In the genomic region with DNA sequence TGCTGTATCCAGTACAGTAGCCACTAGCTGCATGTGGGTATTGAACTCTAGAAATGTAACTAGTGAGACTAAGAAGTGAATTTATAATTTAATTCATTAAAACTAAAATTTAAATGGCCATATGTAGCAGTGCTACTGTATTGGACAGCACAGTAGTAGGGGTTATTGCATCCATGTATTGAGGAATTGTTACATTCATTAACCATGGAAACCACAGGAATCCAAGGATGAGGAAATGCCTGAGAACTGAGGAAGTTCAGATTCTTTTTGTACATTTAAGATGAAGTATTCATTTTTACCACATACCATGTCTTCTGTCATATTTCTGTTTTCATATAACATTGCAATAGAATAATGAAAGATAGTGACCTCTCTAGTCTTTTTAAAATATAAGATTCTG, we compare ENCODE assay signal across 7 cellular contexts. TPM values are rescaled to one million over a fixed set of nuclear protein-coding genes. Genes with fewer than 3 reads are reported as not detected.
A peak's percentile ranks its signal among the peaks of the same experiment; 100 is the strongest.
DNase-seq lines count a peak whose midpoint lies in the region; ATAC-seq, FAIRE-seq and TF ChIP-seq lines count a peak whose summit lies in the region.

No MANE protein-coding gene starts in this region.

- no TSS peak for BruUV-seq in OCI-LY7 (replicated peaks; lab: Mats Ljungman, UMichigan)

- H3K36me3 Mint-ChIP-seq in effector memory CD8-positive, alpha-beta T cell (ENCODE audit: insufficient read depth), result peaks cover 45% of the 10 kb centered on the region
- H3K36me3 Mint-ChIP-seq in osteocyte (ENCODE audit: unreplicated experiment), result peaks cover 24% of the 10 kb centered on the region

- no peak for ATAC-seq in effector memory CD8-positive, alpha-beta T cell (replicated peaks)
- no peak for ATAC-seq in HG03354 (IDR thresholded peaks at IDR 0.05; ENCODE audit: poor library complexity, severe bottlenecking, unreplicated experiment)

- H3K27me3 Mint-ChIP-seq in effector memory CD8-positive, alpha-beta T cell, result no peaks in the 10 kb centered on the region
- no peaks in the 10 kb centered on the region for H3K27me3 Mint-ChIP-seq in osteocyte (ENCODE audit: unreplicated experiment)

- peak overlapping the region; percentile 87 for H3K27ac ChIP-seq in OCI-LY7 (ENCODE audit: low read depth, low read length, poor library complexity, severe bottlenecking)
- no peak overlapping the region for H3K27ac ChIP-seq in small intestine (ENCODE audit: low read depth in 1 of 2, low read length in 1 of 2)

- TF ChIP-seq CTCF in GM12864 (IDR thresholded peaks at IDR 0.05; ENCODE audit: low read depth, low read length, missing control alignments) (no peak), OCI-LY7 (conservative IDR thresholded peaks at IDR 0.05; ENCODE audit: low read length) (no peak), osteocyte (IDR thresholded peaks at IDR 0.05) (no peak)

- H3K4me1 ChIP-seq in OCI-LY7 (ENCODE audit: insufficient read depth, low read length, poor library complexity, severe bottlenecking), result peaks cover 38% of the 10 kb centered on the region
- no peaks in the 10 kb centered on the region for H3K4me1 ChIP-seq in small intestine (ENCODE audit: control insufficient read depth in 2 of 2, insufficient read depth in 1 of 2, low read depth in 1 of 2, low read length in 1 of 2)

- no peak for DNase-seq in GM12864 (ENCODE audit: low read depth)
- no peak for DNase-seq in OCI-LY7 (ENCODE audit: low spot score)
- no peak for DNase-seq in effector memory CD8-positive, alpha-beta T cell
- DNase-seq in osteocyte (ENCODE audit: extremely low spot score, unreplicated experiment), result no peak
- no peak for DNase-seq in NCI-H187 (lab: John Stamatoyannopoulos, UW)
- no peak for DNase-seq in small intestine

- peaks cover 31 to 60% of the 10 kb centered on the region in 2 donors for H3K4me1 Mint-ChIP-seq in effector memory CD8-positive, alpha-beta T cell (ENCODE audit: low read depth in 2 of 2)
- peaks cover 42% of the 10 kb centered on the region for H3K4me1 Mint-ChIP-seq in osteocyte (ENCODE audit: unreplicated experiment)

- peak overlapping the region in 1 of 2 donors; percentile 66 for H3K27ac Mint-ChIP-seq in effector memory CD8-positive, alpha-beta T cell
- peak overlapping the region; percentile 98 for H3K27ac Mint-ChIP-seq in osteocyte (ENCODE audit: unreplicated experiment)

- POLR2A ChIA-PET in OCI-LY7 (lab: Charles Lee), result interaction anchor here (0.6 to 2.3 kb wide), 9 partner anchors 11 to 193 kb away, joined by 3 to 13 read pairs (median 5); no protein-coding TSS in a partner anchor

- H3K4me3 ChIP-seq in GM12864 (ENCODE audit: low read depth, low read length), result peak overlapping the region; percentile 70; the same call in 1 of the 2 replicates
- H3K4me3 ChIP-seq in OCI-LY7 (ENCODE audit: low read depth, low read length, poor library complexity, severe bottlenecking), result peak overlapping the region; percentile 84
- no peak overlapping the region for H3K4me3 ChIP-seq in small intestine (ENCODE audit: low read depth in 1 of 2, low read length in 2 of 2)

- peak overlapping the region; percentile 79 for H3K4me2 ChIP-seq in OCI-LY7 (ENCODE audit: low read length)

- H3K9me2 ChIP-seq in OCI-LY7 (ENCODE audit: insufficient read depth, low read length), result no peaks in the 10 kb centered on the region

- H3K4me3 Mint-ChIP-seq in effector memory CD8-positive, alpha-beta T cell, result peak overlapping the region; percentile 94 to 97
- H3K4me3 Mint-ChIP-seq in osteocyte (ENCODE audit: unreplicated experiment), result peak overlapping the region; percentile 89

- peaks cover 85% of the 10 kb centered on the region for H3K79me2 ChIP-seq in OCI-LY7 (ENCODE audit: insufficient read depth, low read depth, low read length)

- H3K27me3 ChIP-seq in small intestine (ENCODE audit: control insufficient read depth in 2 of 2, insufficient read depth in 2 of 2, low read length in 2 of 2), result no peaks in the 10 kb centered on the region

- no peak overlapping the region for H2AFZ ChIP-seq in OCI-LY7 (ENCODE audit: low read length)

- no peaks in the 10 kb centered on the region for H3K9me3 Mint-ChIP-seq in effector memory CD8-positive, alpha-beta T cell
- H3K9me3 Mint-ChIP-seq in osteocyte (ENCODE audit: unreplicated experiment), result peaks cover 3% of the 10 kb centered on the region

- peaks cover 35% of the 10 kb centered on the region for H4K20me1 ChIP-seq in OCI-LY7 (ENCODE audit: insufficient read depth, low read length)

- H3K36me3 ChIP-seq in OCI-LY7 (ENCODE audit: insufficient read depth, low read length) (peaks cover 74% of the 10 kb centered on the region), small intestine (ENCODE audit: control insufficient read depth in 2 of 2, insufficient read depth in 2 of 2, low read length in 2 of 2) (peaks cover 0 to 2% of the 10 kb centered on the region in 2 donors)

- intact Hi-C loops in OCI-LY7 (cut with micrococcal nuclease; ENCODE audit: unreplicated experiment), result loop anchor here (2.0 to 10.0 kb wide), 2 partner anchors 67 to 93 kb away; no protein-coding TSS in a partner anchor

- no peak for FAIRE-seq in small intestine (lab: Jason Lieb, UNC)

- CTCF ChIA-PET in OCI-LY7 (lab: Charles Lee; ENCODE audit: unreplicated experiment), result interaction anchor here (0.7 kb wide), 1 partner anchor 62 kb away, joined by 3 read pairs; no protein-coding TSS in a partner anchor

- peaks cover 30% of the 10 kb centered on the region for H3K9me3 ChIP-seq in OCI-LY7 (ENCODE audit: low read length)
- no peaks in the 10 kb centered on the region for H3K9me3 ChIP-seq in small intestine (ENCODE audit: control insufficient read depth, low read depth)

RNA-seq across cellular contexts. Expression of a gene that starts 2.6 kb away (rescaled TPM):
- total RNA-seq in OCI-LY7 (2014; rRNA removed; shearing (Covaris generic)), result 48.1 and 51.7 TPM in 2 replicates
- total RNA-seq in OCI-LY7 (2022) (112 and 120 TPM in 2 replicates), osteocyte (24.9 and 26.2 TPM in 2 replicates)
- polyA plus RNA-seq in small intestine, result 1 to 10 TPM; 6.5 to 9.8 (median 8.6) TPM

Comparison
In these comparisons a context has a peak if more than half of its experiments do, and no peak if none do; other contexts are left out.
1. H3K4me3 ChIP-seq: peak in GM12864 (single experiment) and OCI-LY7 (single experiment); none in small intestine (0 of 2).